8 cellular contexts compared by ENCODE assay signal in the genomic region with DNA sequence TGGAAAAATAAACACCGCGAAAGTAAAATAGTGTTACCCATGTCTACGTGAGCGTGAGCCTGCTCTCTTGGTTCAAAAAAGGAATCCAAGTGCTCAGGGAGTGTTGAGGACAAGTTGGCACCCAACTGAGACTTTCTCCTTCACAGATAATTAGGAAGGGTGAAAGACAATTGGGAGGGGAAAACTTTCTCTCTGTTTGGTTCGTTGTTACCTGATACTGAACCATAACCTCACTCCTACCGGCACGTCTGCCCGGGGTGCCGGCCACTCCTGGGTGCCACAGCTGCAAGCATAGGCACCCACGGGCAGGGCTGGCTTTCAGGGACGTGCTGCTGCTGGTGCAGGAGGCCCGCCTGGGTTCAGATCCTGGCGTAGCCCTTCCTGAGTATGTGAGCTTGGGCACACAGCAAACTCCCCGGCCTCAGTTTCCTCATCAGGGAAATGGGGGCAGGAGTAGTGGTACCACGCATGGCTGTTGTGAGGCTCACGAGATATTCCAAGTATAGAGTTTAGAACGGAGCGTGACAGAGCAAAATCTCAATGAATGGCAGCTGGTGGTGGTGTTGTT. TPM values are rescaled to one million over a fixed set of nuclear protein-coding genes. Genes with fewer than 3 reads are reported as not detected.
DNase-seq lines count a peak whose midpoint lies in the region; ATAC-seq, FAIRE-seq and TF ChIP-seq lines count a peak whose summit lies in the region.

No MANE protein-coding gene starts in this region.

- no peaks in the 10 kb centered on the region for H3K79me2 ChIP-seq in H1 (ENCODE audit: control insufficient read depth in 1 of 2, insufficient read depth in 2 of 2, low read length in 2 of 2)

- CTCF ChIA-PET in H1 (lab: Charles Lee; ENCODE audit: partially characterized antibody) = interaction anchor here (0.8 to 1.0 kb wide), 2 partner anchors 14 to 21 kb away, joined by 3 to 5 read pairs; no protein-coding TSS in a partner anchor

- H3K4me1 Mint-ChIP-seq in nephron = peaks cover 39% of the 10 kb centered on the region

- no peaks in the 10 kb centered on the region for H3K27me3 ChIP-seq in H1 (replicated peaks in 1 of 4; ENCODE audit: control insufficient read depth in 3 of 4, extremely low read depth in 1 of 4, insufficient read depth in 3 of 4, low read length in 3 of 4)
- H3K27me3 ChIP-seq in upper lobe of right lung = no peaks in the 10 kb centered on the region

- POLR2A ChIA-PET in H1 (lab: Charles Lee; ENCODE audit: partially characterized antibody) = no interaction called here

- no peak overlapping the region for H3K4me3 Mint-ChIP-seq in nephron

- H4K91ac ChIP-seq in H1 (replicated peaks; ENCODE audit: insufficient read length, low read length) = no peak overlapping the region

- no peak for TF ChIP-seq EP300 in H1 (IDR thresholded peaks at IDR 0.05; ENCODE audit: borderline replicate concordance in 1 of 2, low read depth in 2 of 2, low read length in 2 of 2)

- H3K18ac ChIP-seq in H1 (ENCODE audit: extremely low read depth, low read length) = no peak overlapping the region

- no peak overlapping the region for H2BK15ac ChIP-seq in H1 (ENCODE audit: low read length)

- H3K9ac ChIP-seq in H1 (replicated peaks in 1 of 4; ENCODE audit: extremely low read depth in 1 of 4, low read depth in 3 of 4, low read length in 3 of 4) = no peak overlapping the region; a peak in 1 of 7 replicates

- H4K20me1 ChIP-seq in H1 (replicated peaks in 1 of 2; ENCODE audit: control insufficient read depth in 1 of 2, insufficient read depth in 2 of 2, low read length in 2 of 2) = no peaks in the 10 kb centered on the region

- no peak overlapping the region for H2AFZ ChIP-seq in H1 (ENCODE audit: low read length)

- H2BK20ac ChIP-seq in H1 (ENCODE audit: low read length) = no peak overlapping the region

- H3K56ac ChIP-seq in H1 (replicated peaks; ENCODE audit: insufficient read length, low read depth, low read length) = no peak overlapping the region

- H3K4me3 ChIP-seq in H1 (ENCODE audit: extremely low read depth in 1 of 4, insufficient read depth in 2 of 4, low read depth in 3 of 4, low read length in 4 of 4) = no peak overlapping the region
- H3K4me3 ChIP-seq in upper lobe of right lung = peak overlapping the region; percentile 32

- H3K36me3 Mint-ChIP-seq in nephron (ENCODE audit: low read depth) = no peaks in the 10 kb centered on the region

- H2BK12ac ChIP-seq in H1 (ENCODE audit: low read depth, low read length) = no peak overlapping the region

- no peak for TF ChIP-seq CTCF in H1 (IDR thresholded peaks at IDR 0.05; ENCODE audit: control extremely low read depth in 1 of 3, insufficient read depth in 1 of 3, low read depth in 1 of 3, low read length in 3 of 3)
- no peak for TF ChIP-seq CTCF in nephron (IDR thresholded peaks at IDR 0.05; ENCODE audit: unreplicated experiment in 3 of 3)
- TF ChIP-seq CTCF in upper lobe of right lung (IDR thresholded peaks at IDR 0.05) = no peak

- H2BK120ac ChIP-seq in H1 (replicated peaks; ENCODE audit: low read depth, low read length) = no peak overlapping the region

- peaks cover 12% of the 10 kb centered on the region for H3K27me3 Mint-ChIP-seq in nephron (ENCODE audit: low read depth)

- ATAC-seq in upper lobe of right lung (no peak), GM21528 (IDR thresholded peaks at IDR 0.05; ENCODE audit: low FRiP score, unreplicated experiment) (no peak), HG03039 (IDR thresholded peaks at IDR 0.05; ENCODE audit: unreplicated experiment) (no peak)

- H2BK5ac ChIP-seq in H1 (ENCODE audit: low read depth, low read length) = no peak overlapping the region

- H3K79me1 ChIP-seq in H1 (ENCODE audit: low read depth, low read length) = no peaks in the 10 kb centered on the region

- H3K36me3 ChIP-seq in H1 (ENCODE audit: control insufficient read depth in 2 of 4, insufficient read depth in 4 of 4, low read length in 3 of 4) (no peaks in the 10 kb centered on the region), upper lobe of right lung (no peaks in the 10 kb centered on the region)

- H4K8ac ChIP-seq in H1 (ENCODE audit: extremely low read depth, insufficient read depth, low read length) = no peak overlapping the region

- no peaks in the 10 kb centered on the region for H3K23me2 ChIP-seq in H1 (ENCODE audit: low read depth, low read length)

- intact Hi-C loops in upper lobe of right lung (cut with DNase I) = no loop called here

- H3K27ac ChIP-seq in H1 (ENCODE audit: low read depth, low read length) = no peak overlapping the region
- peak overlapping the region; percentile 53 for H3K27ac ChIP-seq in upper lobe of right lung

- no peaks in the 10 kb centered on the region for H3K9me3 Mint-ChIP-seq in nephron

- no peak for FAIRE-seq in H1 (lab: Jason Lieb, UNC)

- peak overlapping the region in 2 of 3 experiments; percentile 49 to 96 for H3K27ac Mint-ChIP-seq in nephron

- H3K4me2 ChIP-seq in H1 (ENCODE audit: insufficient read depth in 1 of 2, low read depth in 2 of 2, low read length in 2 of 2) = no peak overlapping the region; a peak in 1 of 4 replicates

- TF ChIP-seq POLR2A in H1 (IDR thresholded peaks at IDR 0.05; ENCODE audit: control extremely low read depth in 1 of 2, low read depth in 2 of 2, low read length in 2 of 2) = no peak

- no peak overlapping the region for H3K23ac ChIP-seq in H1 (ENCODE audit: insufficient read length)

- DNase-seq in NCI-H1417 (lab: John Stamatoyannopoulos, UW) (peak in 2 of 3 experiments; percentile 30 to 61), NCI-H1417 treated with DMSO at 0.1 percent for 48 hours (lab: John Stamatoyannopoulos, UW) (no peak), H1 (ENCODE audit: low read depth in 1 of 2, low spot score in 2 of 2) (no peak), upper lobe of right lung (no peak), cerebellar nuclear complex (lab: John Stamatoyannopoulos, UW) (no peak)

- no peak for TF ChIP-seq RAD21 in H1 (IDR thresholded peaks at IDR 0.05 in 1 of 2, conservative IDR thresholded peaks at IDR 0.05 in 1 of 2; ENCODE audit: low read depth in 2 of 2, low read length in 2 of 2)

- no peak overlapping the region for H2AK5ac ChIP-seq in H1 (ENCODE audit: low read depth, low read length)

- 80% methylated on average over 18 of the region's 18 CpGs; no CpG with 5 or more reads in 1 of the 2 experiments for WGBS in H1 (ENCODE audit: extremely low coverage in 1 of 2, insufficient coverage in 1 of 2, insufficient read length in 1 of 2, insufficient replicate concordance in 2 of 2, low coverage in 1 of 2, low lambda C conversion rate in 2 of 2, missing lambda C conversion rate in 1 of 2), 2 experiments

- H3K4ac ChIP-seq in H1 (replicated peaks; ENCODE audit: insufficient read length, low read depth, low read length) = no peak overlapping the region

- no peak overlapping the region for H4K5ac ChIP-seq in H1 (ENCODE audit: insufficient read length, low read depth, low read length)

- H3K14ac ChIP-seq in H1 (ENCODE audit: insufficient read length) = no peak overlapping the region

- H3K4me1 ChIP-seq in H1 (replicated peaks in 1 of 4; ENCODE audit: control insufficient read depth in 3 of 4, insufficient read depth in 4 of 4, low read length in 3 of 4) = peaks cover 0 to 9% (median 0%) of the 10 kb centered on the region in 4 experiments; a peak in 2 of 7 replicates
- peaks cover 25% of the 10 kb centered on the region for H3K4me1 ChIP-seq in upper lobe of right lung

- H3K9me3 ChIP-seq in H1 (ENCODE audit: insufficient read depth in 2 of 2, low read depth in 1 of 2, low read length in 1 of 2) (no peaks in the 10 kb centered on the region), upper lobe of right lung (no peaks in the 10 kb centered on the region)

TF ChIP-seq in H1, 55 proteins besides CTCF, POLR2A, EP300 and RAD21:
- TF ChIP-seq NRF1 (IDR thresholded peaks at IDR 0.05; ENCODE audit: low read depth, low read length) = no peak
- peak; percentile 82; the same call in 1 of the 2 replicates for TF ChIP-seq KDM1A (IDR thresholded peaks at IDR 0.05; ENCODE audit: borderline replicate concordance, low read length)
- no peak for TF ChIP-seq SIX5 (IDR thresholded peaks at IDR 0.05; ENCODE audit: low read depth, low read length)
- TF ChIP-seq RXRA (IDR thresholded peaks at IDR 0.05; ENCODE audit: insufficient read depth, low read depth, low read length) = no peak
TF ChIP-seq in H1: peak in this region for 1.

RNA-seq across cellular contexts. Expression of a gene that starts 38.2 kb away (rescaled TPM):
- 20.0 and 20.5 TPM in 2 replicates for total RNA-seq in H1 (2021; fragmentation: NEBNext Ultra II Directional; extraction: Animal tissue kit (Norgen Biotek cat#: 25700))
- polyA plus RNA-seq in H1 (2011; rRNA removed) = 12.7 and 18.1 TPM in 2 replicates
- 10.3 TPM for polyA plus RNA-seq in H1 (2011; cell fraction: cytosol; rRNA removed)
- polyA plus RNA-seq in H1 (2011; cell fraction: nucleus; rRNA removed) = 21.0 TPM
- 3.8 to 11.4 TPM (median 10.2 TPM) in 4 replicates for polyA plus RNA-seq in H1 (2012, experiment 1 of 2)
- polyA plus RNA-seq in H1 (2012, experiment 2 of 2) = 7.9 TPM
- 17.9 TPM for polyA plus RNA-seq in H1 (2013, experiment 1 of 2)
- polyA plus RNA-seq in H1 (2013, experiment 2 of 2) = 19.1 TPM
- 5.6 and 6.0 TPM in 2 replicates for polyA minus RNA-seq in H1 (2011; rRNA and poly(A)+ RNA removed)
- 15.3 TPM for polyA minus RNA-seq in H1 (2011; cell fraction: cytosol; rRNA and poly(A)+ RNA removed)
- polyA minus RNA-seq in H1 (2011; cell fraction: nucleus; rRNA and poly(A)+ RNA removed) = 12.0 TPM
- 49.1 TPM for total RNA-seq in upper lobe of right lung

Comparison
In these comparisons a context has a peak if more than half of its experiments do, and no peak if none do; other contexts are left out.
1. DNase-seq: peak in NCI-H1417 (2 of 3); none in NCI-H1417 treated with DMSO at 0.1 percent for 48 hours (single experiment), H1 (0 of 2), upper lobe of right lung (single experiment) and cerebellar nuclear complex (0 of 2).